In the genomic region with DNA sequence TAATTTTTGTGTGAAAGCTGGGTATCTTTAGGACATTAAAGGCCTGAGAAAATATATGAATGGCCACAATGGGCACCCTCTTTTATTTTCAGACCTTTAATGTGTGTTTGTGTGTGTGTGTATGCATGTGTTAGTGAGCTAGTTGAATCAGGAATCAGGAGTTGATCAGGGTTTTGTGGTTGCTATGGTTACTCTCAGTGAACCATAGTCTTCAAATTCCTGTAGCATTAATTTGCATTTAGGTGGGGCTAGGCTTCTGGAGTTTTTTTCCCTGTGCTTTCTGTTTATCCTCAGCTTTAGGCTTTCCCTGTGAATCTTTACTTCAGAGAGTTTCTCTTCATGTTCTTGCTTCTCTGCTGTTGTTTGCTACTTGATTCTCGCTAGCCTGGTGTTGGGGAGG, we compare ENCODE assay signal across 29 cellular contexts.
DNase-seq lines count a peak whose midpoint lies in the region; ATAC-seq, FAIRE-seq and TF ChIP-seq lines count a peak whose summit lies in the region.
"Had no signal": no experiment of that assay in that cellular context is flagged by ENCODE, and none has a peak within 500 bp of the region (broad histone marks: within the 10 kb centered on the region; RNA-seq: fewer than 3 reads in every experiment).

No MANE protein-coding gene starts in this region.

- no peaks in the 10 kb centered on the region for H3K27me3 ChIP-seq in K562 (ENCODE audit: control insufficient read depth in 2 of 2, insufficient read depth in 2 of 2, low read length in 2 of 2)
- no peaks in the 10 kb centered on the region for H3K27me3 ChIP-seq in keratinocyte (ENCODE audit: control insufficient read depth, extremely low read depth, insufficient read depth, low read length)
- H3K27me3 ChIP-seq: BLaER1 treated with 17β-estradiol and CSF1 and Interleukin-3, amounts not matched to agents 10 nM and 100 nM; pancreas; sigmoid colon; SJSA1; testis; vagina had no signal

- no peak overlapping the region for H3K27ac ChIP-seq in HEK293 (ENCODE audit: extremely low read depth, low read depth, low read length)
- no peak overlapping the region for H3K27ac ChIP-seq in K562 (ENCODE audit: extremely low read depth, low read depth, low read length)
- H3K27ac ChIP-seq in keratinocyte (ENCODE audit: control insufficient read depth, insufficient read depth, low read length) = no peak overlapping the region
- H3K27ac ChIP-seq: adrenal gland; BLaER1 treated with 17β-estradiol and CSF1 and Interleukin-3, amounts not matched to agents 10 nM and 100 nM; pancreas; PC-9; sigmoid colon; SJSA1; testis; vagina had no signal

- WGBS in K562 (ENCODE audit: insufficient coverage, low coverage, missing lambda C conversion rate) = 0% methylated on average over 1 of the region's 1 CpG

- H3K27ac Mint-ChIP-seq in activated naive CD4-positive, alpha-beta T cell treated with anti-CD3 and anti-CD28 coated beads, Interleukin-2, amount 10 ng/mL, durations not matched to agents 7 days and 5 days = no peak overlapping the region
- no peak overlapping the region for H3K27ac Mint-ChIP-seq in activated CD8-positive, alpha-beta T cell treated with anti-CD3 and anti-CD28 coated beads for 36 hours
- H3K27ac Mint-ChIP-seq: dendritic cell treated with granulocyte-macrophage colony-stimulating factor and Interleukin-4, amounts not matched to agents 40 ng/mL and 50 ng/mL, for 4 days; naive thymus-derived CD4-positive, alpha-beta T cell; stimulated activated memory B cell treated with anti-CD40 and anti-IgM and Interleukin-4, amounts not matched to agents 10 μg/mL and 1 μg/mL and 100 μg/mL, for 72 hours had no signal

- no peak overlapping the region for H3K4me2 ChIP-seq in K562 (ENCODE audit: insufficient read depth, low read length)
- H3K4me2 ChIP-seq in keratinocyte (ENCODE audit: control insufficient read depth, extremely low read depth, insufficient read depth, low read depth, low read length) = no peak overlapping the region
- H3K4me2 ChIP-seq: BLaER1 treated with 17β-estradiol and CSF1 and Interleukin-3, amounts not matched to agents 10 nM and 100 nM; PC-9 had no signal

- no peak for TF ChIP-seq RAD21 in K562 (CRISPR knock-in tag; conservative IDR thresholded peaks at IDR 0.05 in 1 of 2, IDR thresholded peaks at IDR 0.05 in 1 of 2)

- dilution Hi-C loops in keratinocyte (cut with MboI; ENCODE audit: extremely low pct_ligation_motif_present, low sequenced_read_pairs) = no loop called here

- no peaks in the 10 kb centered on the region for H3K9me3 Mint-ChIP-seq in activated naive CD4-positive, alpha-beta T cell treated with anti-CD3 and anti-CD28 coated beads, Interleukin-2, amount 10 ng/mL, durations not matched to agents 7 days and 5 days
- no peaks in the 10 kb centered on the region for H3K9me3 Mint-ChIP-seq in activated CD8-positive, alpha-beta T cell treated with anti-CD3 and anti-CD28 coated beads for 36 hours
- H3K9me3 Mint-ChIP-seq: dendritic cell treated with granulocyte-macrophage colony-stimulating factor and Interleukin-4, amounts not matched to agents 40 ng/mL and 50 ng/mL, for 4 days; stimulated activated memory B cell treated with anti-CD40 and anti-IgM and Interleukin-4, amounts not matched to agents 10 μg/mL and 1 μg/mL and 100 μg/mL, for 72 hours had no signal

- H3K9ac ChIP-seq in K562 (ENCODE audit: insufficient read depth in 1 of 2, low read depth in 2 of 2, low read length in 2 of 2) (no peak overlapping the region), keratinocyte (ENCODE audit: control insufficient read depth, extremely low read depth, insufficient read depth, low read length) (no peak overlapping the region)
- H3K9ac ChIP-seq: BLaER1 treated with 17β-estradiol and CSF1 and Interleukin-3, amounts not matched to agents 10 nM and 100 nM had no signal

- intact Hi-C loops in K562 (cut with micrococcal nuclease) = no loop called here
- intact Hi-C loops in activated CD8-positive, alpha-beta T cell treated with anti-CD3 and anti-CD28 coated beads for 36 hours (cut with micrococcal nuclease) = no loop called here

- BruUV-seq in K562 (replicated peaks; lab: Mats Ljungman, UMichigan) = no TSS peak

- TF ChIP-seq EP300 in K562 (IDR thresholded peaks at IDR 0.05; ENCODE audit: low read length) = no peak

- H2AFZ ChIP-seq in K562 (ENCODE audit: low read depth, low read length) (no peak overlapping the region), keratinocyte (ENCODE audit: control insufficient read depth, low read length) (peak overlapping the region; percentile 30)
- H2AFZ ChIP-seq: PC-9 had no signal

- H3K9me3 ChIP-seq in HEK293 (ENCODE audit: control insufficient read depth, insufficient read depth, low read depth, low read length) (no peaks in the 10 kb centered on the region), K562 (replicated peaks; ENCODE audit: control insufficient read depth, insufficient read depth, low read depth, low read length) (no peaks in the 10 kb centered on the region), keratinocyte (ENCODE audit: control insufficient read depth, low read depth, low read length) (no peaks in the 10 kb centered on the region)
- H3K9me3 ChIP-seq: adrenal gland, pancreas, sigmoid colon, SJSA1, testis, vagina had no signal

- no peak for ATAC-seq in K562
- ATAC-seq in activated CD8-positive, alpha-beta T cell treated with anti-CD3 and anti-CD28 coated beads for 36 hours = no peak
- ATAC-seq: HCT116; naive thymus-derived CD4-positive, alpha-beta T cell; pancreas; stimulated activated memory B cell treated with anti-CD40 and anti-IgM and Interleukin-4, amounts not matched to agents 10 μg/mL and 1 μg/mL and 100 μg/mL, for 72 hours had no signal

- DNase-seq in COLO668 (lab: John Stamatoyannopoulos, UW; ENCODE audit: unreplicated experiment) = peak; percentile 9
- DNase-seq in K562 (ENCODE audit: extremely low read depth in 1 of 4, low spot score in 3 of 4) = no peak
- peak; percentile 1 for DNase-seq in keratinocyte (ENCODE audit: low read depth, low spot score)
- DNase-seq in activated CD8-positive, alpha-beta memory T cell treated with anti-CD3 and anti-CD28 coated beads for 24 hours = no peak
- no peak for DNase-seq in activated naive CD4-positive, alpha-beta T cell treated with anti-CD3 and anti-CD28 coated beads, Interleukin-2, amount 10 ng/mL, durations not matched to agents 7 days and 5 days
- DNase-seq in activated CD8-positive, alpha-beta T cell treated with anti-CD3 and anti-CD28 coated beads for 36 hours = no peak
- no peak for DNase-seq in stimulated activated CD4-positive, alpha-beta T cell treated with anti-CD3 and anti-CD28 coated beads, Interleukin-12 subunit alpha, Interleukin-12 subunit beta, amount 100 ng/mL, for 4 hours
- DNase-seq: ACHN; activated CD4-positive, alpha-beta T cell treated with anti-CD3 and anti-CD28 coated beads for 48 hours; activated CD8-positive, alpha-beta memory T cell treated with anti-CD3 and anti-CD28 coated beads, Interleukin-2, amount 50 U/mL, for 4 hours; activated effector memory CD4-positive, alpha-beta T cell treated with Interleukin-2 at 50 U/mL for 16 hours; adrenal gland; hypothalamus; naive thymus-derived CD4-positive, alpha-beta T cell; NCI-H146; NCI-H82; pancreas; PC-9; sigmoid colon; testis had no signal

- no peaks in the 10 kb centered on the region for H3K4me1 Mint-ChIP-seq in activated naive CD4-positive, alpha-beta T cell treated with anti-CD3 and anti-CD28 coated beads, Interleukin-2, amount 10 ng/mL, durations not matched to agents 7 days and 5 days
- no peaks in the 10 kb centered on the region for H3K4me1 Mint-ChIP-seq in activated CD8-positive, alpha-beta T cell treated with anti-CD3 and anti-CD28 coated beads for 36 hours (ENCODE audit: low read depth)
- H3K4me1 Mint-ChIP-seq: naive thymus-derived CD4-positive, alpha-beta T cell had no signal

- H3K36me3 ChIP-seq in HEK293 (ENCODE audit: control insufficient read depth in 2 of 2, insufficient read depth in 1 of 2, low read length in 2 of 2) (no peaks in the 10 kb centered on the region), K562 (ENCODE audit: control insufficient read depth, insufficient read depth, low read length) (no peaks in the 10 kb centered on the region), keratinocyte (ENCODE audit: control insufficient read depth in 2 of 2, extremely low read depth in 1 of 2, insufficient read depth in 2 of 2, low read length in 2 of 2) (no peaks in the 10 kb centered on the region)
- H3K36me3 ChIP-seq: adrenal gland; BLaER1 treated with 17β-estradiol and CSF1 and Interleukin-3, amounts not matched to agents 10 nM and 100 nM; pancreas; sigmoid colon; SJSA1; vagina had no signal

- H3K4me3 Mint-ChIP-seq in activated naive CD4-positive, alpha-beta T cell treated with anti-CD3 and anti-CD28 coated beads, Interleukin-2, amount 10 ng/mL, durations not matched to agents 7 days and 5 days = no peak overlapping the region
- H3K4me3 Mint-ChIP-seq in activated CD8-positive, alpha-beta T cell treated with anti-CD3 and anti-CD28 coated beads for 36 hours = no peak overlapping the region
- H3K4me3 Mint-ChIP-seq: dendritic cell treated with granulocyte-macrophage colony-stimulating factor and Interleukin-4, amounts not matched to agents 40 ng/mL and 50 ng/mL, for 4 days; naive thymus-derived CD4-positive, alpha-beta T cell; stimulated activated memory B cell treated with anti-CD40 and anti-IgM and Interleukin-4, amounts not matched to agents 10 μg/mL and 1 μg/mL and 100 μg/mL, for 72 hours had no signal

- in situ Hi-C loops in K562 (cut with MboI) = no loop called here

- TF ChIP-seq CTCF in HEK293 (tag by site-specific recombination; IDR thresholded peaks at IDR 0.05) (no peak), K562 (IDR thresholded peaks at IDR 0.05 in 2 of 3, conservative IDR thresholded peaks at IDR 0.05 in 1 of 3; ENCODE audit: insufficient read depth in 2 of 3, low read depth in 1 of 3, low read length in 3 of 3) (no peak), keratinocyte (optimal IDR thresholded peaks at IDR 0.05 in 1 of 3, IDR thresholded peaks at IDR 0.05 in 1 of 3, conservative IDR thresholded peaks at IDR 0.05 in 1 of 3; ENCODE audit: extremely low read depth in 1 of 3, insufficient read depth in 2 of 3, low read length in 3 of 3) (no peak)
- no peak for TF ChIP-seq CTCF in activated CD8-positive, alpha-beta T cell treated with anti-CD3 and anti-CD28 coated beads for 36 hours (IDR thresholded peaks at IDR 0.05)

- FAIRE-seq in K562 (lab: Jason Lieb, UNC) (no peak), keratinocyte (lab: Jason Lieb, UNC) (no peak)
- FAIRE-seq: frontal cortex, GM12892, pancreas had no signal

- no peak for TF ChIP-seq POLR2A in K562 (conservative IDR thresholded peaks at IDR 0.05)

- POLR2A ChIA-PET in HEK293 (lab: Yijun Ruan, JAX) = no interaction called here
- POLR2A ChIA-PET in K562 (lab: Yijun Ruan, JAX) = no interaction called here
- POLR2A ChIA-PET in activated CD8-positive, alpha-beta T cell treated with anti-CD3 and anti-CD28 coated beads for 36 hours (lab: Charles Lee) = no interaction called here

- no peaks in the 10 kb centered on the region for H3K9me1 ChIP-seq in K562 (ENCODE audit: control insufficient read depth, insufficient read depth, low read length)
- no peaks in the 10 kb centered on the region for H3K9me1 ChIP-seq in keratinocyte (ENCODE audit: control insufficient read depth, extremely low read depth, insufficient read depth, low read length)

- H3K4me3 ChIP-seq in HEK293 (ENCODE audit: low read depth, low read length) (no peak overlapping the region), K562 (no peak overlapping the region), keratinocyte (ENCODE audit: control insufficient read depth in 2 of 3, extremely low read depth in 1 of 3, insufficient read depth in 2 of 3, low read depth in 1 of 3, low read length in 3 of 3) (no peak overlapping the region)
- H3K4me3 ChIP-seq: adrenal gland; BLaER1 treated with 17β-estradiol and CSF1 and Interleukin-3, amounts not matched to agents 10 nM and 100 nM; pancreas; PC-9; sigmoid colon; SJSA1; testis; vagina had no signal

- no peaks in the 10 kb centered on the region for H3K27me3 Mint-ChIP-seq in activated naive CD4-positive, alpha-beta T cell treated with anti-CD3 and anti-CD28 coated beads, Interleukin-2, amount 10 ng/mL, durations not matched to agents 7 days and 5 days
- peaks cover 7% of the 10 kb centered on the region for H3K27me3 Mint-ChIP-seq in activated CD8-positive, alpha-beta T cell treated with anti-CD3 and anti-CD28 coated beads for 36 hours
- H3K27me3 Mint-ChIP-seq: dendritic cell treated with granulocyte-macrophage colony-stimulating factor and Interleukin-4, amounts not matched to agents 40 ng/mL and 50 ng/mL, for 4 days; stimulated activated memory B cell treated with anti-CD40 and anti-IgM and Interleukin-4, amounts not matched to agents 10 μg/mL and 1 μg/mL and 100 μg/mL, for 72 hours had no signal

- H4K20me1 ChIP-seq in K562 (replicated peaks; ENCODE audit: control insufficient read depth, insufficient read depth, low read length) (no peaks in the 10 kb centered on the region), keratinocyte (ENCODE audit: control insufficient read depth, extremely low read depth, insufficient read depth, low read length) (no peaks in the 10 kb centered on the region)
- H4K20me1 ChIP-seq: BLaER1 treated with 17β-estradiol and CSF1 and Interleukin-3, amounts not matched to agents 10 nM and 100 nM had no signal

- H3K79me2 ChIP-seq in K562 (ENCODE audit: control insufficient read depth, insufficient read depth, low read length) = no peaks in the 10 kb centered on the region
- no peaks in the 10 kb centered on the region for H3K79me2 ChIP-seq in keratinocyte (ENCODE audit: control insufficient read depth, insufficient read depth, low read length)

- H3K36me3 Mint-ChIP-seq in activated naive CD4-positive, alpha-beta T cell treated with anti-CD3 and anti-CD28 coated beads, Interleukin-2, amount 10 ng/mL, durations not matched to agents 7 days and 5 days = no peaks in the 10 kb centered on the region
- H3K36me3 Mint-ChIP-seq in activated CD8-positive, alpha-beta T cell treated with anti-CD3 and anti-CD28 coated beads for 36 hours (ENCODE audit: low read depth) = no peaks in the 10 kb centered on the region
- H3K36me3 Mint-ChIP-seq: naive thymus-derived CD4-positive, alpha-beta T cell; stimulated activated memory B cell treated with anti-CD40 and anti-IgM and Interleukin-4, amounts not matched to agents 10 μg/mL and 1 μg/mL and 100 μg/mL, for 72 hours had no signal

- H3K4me1 ChIP-seq in HEK293 (ENCODE audit: control insufficient read depth, insufficient read depth, low read length) = no peaks in the 10 kb centered on the region
- no peaks in the 10 kb centered on the region for H3K4me1 ChIP-seq in K562 (replicated peaks in 1 of 2; ENCODE audit: control insufficient read depth in 2 of 2, insufficient read depth in 2 of 2, low read length in 2 of 2)
- peaks cover 2% of the 10 kb centered on the region for H3K4me1 ChIP-seq in keratinocyte (ENCODE audit: control insufficient read depth, extremely low read depth, insufficient read depth, low read length)
- H3K4me1 ChIP-seq: adrenal gland, pancreas, sigmoid colon, SJSA1, testis, vagina had no signal

- CTCF ChIA-PET in HEK293 (lab: Yijun Ruan, JAX) = interaction anchor here (0.6 kb wide), 1 partner anchor 749 kb away, joined by 3 read pairs; no protein-coding TSS in a partner anchor
- CTCF ChIA-PET in K562 (lab: Yijun Ruan, JAX; ENCODE audit: low intra/inter-chr PET ratio) = no interaction called here
- CTCF ChIA-PET in activated naive CD4-positive, alpha-beta T cell treated with anti-CD3 and anti-CD28 coated beads, Interleukin-2, amount 10 ng/mL, durations not matched to agents 7 days and 5 days (lab: Charles Lee) = no interaction called here
- CTCF ChIA-PET in activated CD8-positive, alpha-beta T cell treated with anti-CD3 and anti-CD28 coated beads for 36 hours (lab: Charles Lee) = no interaction called here

Comparison
In these comparisons a context has a peak if more than half of its experiments do, and no peak if none do; other contexts are left out.
1. DNase-seq: peak in COLO668 (single experiment) and keratinocyte (single experiment); none in K562 (0 of 4), activated CD8-positive, alpha-beta memory T cell treated with anti-CD3 and anti-CD28 coated beads for 24 hours (single experiment), activated naive CD4-positive, alpha-beta T cell treated with anti-CD3 and anti-CD28 coated beads, Interleukin-2, amount 10 ng/mL, durations not matched to agents 7 days and 5 days (single experiment), activated CD8-positive, alpha-beta T cell treated with anti-CD3 and anti-CD28 coated beads for 36 hours (single experiment) and stimulated activated CD4-positive, alpha-beta T cell treated with anti-CD3 and anti-CD28 coated beads, Interleukin-12 subunit alpha, Interleukin-12 subunit beta, amount 100 ng/mL, for 4 hours (single experiment).